In the genomic region with DNA sequence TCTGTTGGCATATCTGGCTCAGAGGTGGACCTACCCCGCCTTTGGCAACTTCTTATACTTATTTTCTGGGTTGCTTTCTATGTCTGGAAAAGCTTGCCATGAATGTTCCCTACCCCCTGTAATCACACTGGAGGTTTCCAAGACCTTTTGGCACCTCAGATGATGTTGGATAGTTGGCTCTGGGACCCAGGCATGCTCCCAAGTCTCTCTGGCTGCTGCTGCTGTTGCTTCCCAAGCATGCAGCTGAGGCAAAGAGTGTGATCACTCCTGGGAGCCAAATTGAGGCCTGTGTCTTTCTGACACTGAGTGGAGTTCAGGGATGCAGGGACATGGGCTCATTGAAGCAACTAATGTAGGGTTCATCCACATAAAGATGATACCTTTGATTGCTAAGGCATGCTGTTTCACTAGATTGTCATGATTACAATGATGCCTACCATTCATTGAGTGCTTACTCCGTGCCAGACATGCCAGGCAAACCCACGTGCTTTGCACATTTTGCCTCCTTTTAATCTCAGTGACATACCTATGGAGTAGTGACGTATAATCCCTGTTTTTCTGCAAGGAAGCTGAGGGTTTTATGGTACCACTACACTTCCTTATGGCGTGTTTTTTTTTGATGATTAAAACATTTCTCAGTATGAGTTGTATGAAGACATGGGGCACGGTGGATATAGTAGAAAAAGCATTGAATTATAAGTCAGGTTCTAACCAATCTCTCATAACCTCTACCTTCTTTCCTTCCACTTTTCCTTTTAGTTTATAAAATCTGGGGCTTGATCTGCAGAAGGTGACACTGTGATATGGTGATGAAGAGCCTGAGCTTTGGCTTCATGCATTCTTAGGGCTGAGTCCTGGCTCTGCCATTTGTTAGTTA, we compare ENCODE assay signal across 23 cellular contexts.
DNase-seq lines count a peak whose midpoint lies in the region; ATAC-seq and TF ChIP-seq lines count a peak whose summit lies in the region.
"Had no signal": no experiment of that assay in that cellular context is flagged by ENCODE, and none has a peak within 500 bp of the region (broad histone marks: within the 10 kb centered on the region; RNA-seq: fewer than 3 reads in every experiment).

No MANE protein-coding gene starts in this region.

- TF ChIP-seq CTCF in esophagus muscularis mucosa (IDR thresholded peaks at IDR 0.05) (no peak), neutrophil (IDR thresholded peaks at IDR 0.05) (no peak)

- H3K4me3 ChIP-seq in esophagus muscularis mucosa (no peak overlapping the region), neutrophil (ENCODE audit: low read depth in 1 of 2, low read length in 1 of 2) (no peak overlapping the region)
- H3K4me3 ChIP-seq: cardiac muscle cell, GM23338, heart left ventricle, K562, ovary, right lobe of liver, upper lobe of right lung had no signal

- H3K4me1 ChIP-seq in esophagus muscularis mucosa (peaks cover 82 to 86% (median 86%) of the 10 kb centered on the region in 4 donors), neutrophil (ENCODE audit: control insufficient read depth in 1 of 2, insufficient read depth in 1 of 2, low read depth in 1 of 2, low read length in 1 of 2) (peaks cover 29 to 59% of the 10 kb centered on the region in 2 experiments)

- no peaks in the 10 kb centered on the region for H3K9me3 ChIP-seq in esophagus muscularis mucosa
- H3K9me3 ChIP-seq in neutrophil = no peaks in the 10 kb centered on the region
- H3K9me3 ChIP-seq: heart left ventricle, ovary, right lobe of liver, upper lobe of right lung had no signal

- intact Hi-C loops in Right ventricle myocardium superior (cut with DNase I) = no loop called here
- intact Hi-C loops in cardiac septum (cut with DNase I) = no loop called here
- intact Hi-C loops in esophagus muscularis mucosa (cut with DNase I) = no loop called here

- no peak for TF ChIP-seq EP300 in esophagus muscularis mucosa (IDR thresholded peaks at IDR 0.05)

- H3K27me3 ChIP-seq in esophagus muscularis mucosa (no peaks in the 10 kb centered on the region), neutrophil (no peaks in the 10 kb centered on the region)
- H3K27me3 ChIP-seq: cardiac muscle cell, heart left ventricle, ovary, right lobe of liver, upper lobe of right lung had no signal

- WGBS in esophagus muscularis mucosa = 83% methylated on average over 6 of the region's 6 CpGs

- peak; percentile 75 for DNase-seq in Right ventricle myocardium superior
- no peak for DNase-seq in cardiac septum (ENCODE audit: low spot score)
- no peak for DNase-seq in esophagus muscularis mucosa (ENCODE audit: extremely low spot score)
- no peak for DNase-seq in putamen (ENCODE audit: low spot score)
- DNase-seq in KG1 (lab: John Stamatoyannopoulos, UW) = no peak
- DNase-seq in NCI-H446 treated with DMSO at 0.1 percent for 48 hours (lab: John Stamatoyannopoulos, UW) = no peak
- DNase-seq: activated CD4-positive, alpha-beta T cell treated with anti-CD3 and anti-CD28 coated beads for 1 hour; amniotic stem cell; DND-41; MM.1S; NCI-H1417; NCI-H510A; NK-92 treated with Interleukin-12 subunit alpha and Interleukin-12 subunit beta, amount 100 ng/mL, for 24 hours; right lobe of liver; stimulated activated CD4-positive, alpha-beta T cell treated with anti-CD3 and anti-CD28 coated beads, Interleukin-15, amount 100 ng/mL, for 24 hours; upper lobe of right lung had no signal

- TF ChIP-seq POLR2A in esophagus muscularis mucosa (IDR thresholded peaks at IDR 0.05; ENCODE audit: low read depth) = no peak

- peak overlapping the region; percentile 1 to 49 (median 34) for H3K27ac ChIP-seq in esophagus muscularis mucosa (replicated peaks in 1 of 4)
- peak overlapping the region; percentile 18 for H3K27ac ChIP-seq in neutrophil
- H3K27ac ChIP-seq: cardiac muscle cell, ovary, upper lobe of right lung had no signal

- ATAC-seq in Right ventricle myocardium superior (ENCODE audit: poor library complexity) (peak; percentile 40), GM18867 (IDR thresholded peaks at IDR 0.05; ENCODE audit: unreplicated experiment) (no peak)
- ATAC-seq: GM23338, K562, right lobe of liver, upper lobe of right lung had no signal

- no peaks in the 10 kb centered on the region for H3K36me3 ChIP-seq in esophagus muscularis mucosa
- no peaks in the 10 kb centered on the region for H3K36me3 ChIP-seq in neutrophil
- H3K36me3 ChIP-seq: cardiac muscle cell, heart left ventricle, ovary, right lobe of liver, upper lobe of right lung had no signal
